ENCODE assay signal across 9 cellular contexts in the genomic region with DNA sequence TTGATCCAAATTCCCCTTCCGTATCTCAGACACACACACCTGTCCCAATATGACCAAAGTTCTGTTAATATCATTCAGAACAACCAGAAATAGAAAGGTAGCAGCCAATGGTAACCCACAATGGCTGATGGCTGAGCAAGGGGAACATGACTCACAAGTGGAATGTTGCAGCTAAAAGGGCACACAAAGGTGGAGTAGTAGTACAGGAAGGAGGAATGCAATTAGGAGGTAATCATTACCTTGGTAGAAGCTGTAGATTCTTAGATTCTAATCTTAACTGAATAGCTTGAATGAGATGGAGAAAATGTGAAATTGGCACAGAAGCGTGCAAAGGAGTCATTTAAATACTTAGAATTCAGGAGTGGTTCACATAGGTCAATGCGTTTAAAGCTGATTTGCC.
"Had no signal": no experiment of that assay in that cellular context is flagged by ENCODE, and none has a peak within 500 bp of the region (broad histone marks: within the 10 kb centered on the region; RNA-seq: fewer than 3 reads in every experiment).

No MANE protein-coding gene starts in this region.

- H3K27ac ChIP-seq: GM23248, HL-60 had no signal

- H3K27ac Mint-ChIP-seq: HFFc6 had no signal

- ATAC-seq: HCT116, K562 had no signal

- H3K4me3 ChIP-seq: GM23248, HAP-1, K562 had no signal

- DNase-seq: GM23248, GOT3, H7, HFFc6, IMR-90 had no signal

- H3K4me3 Mint-ChIP-seq: HFFc6 had no signal
